Comparison of ENCODE assay signal across 25 cellular contexts in the genomic region with DNA sequence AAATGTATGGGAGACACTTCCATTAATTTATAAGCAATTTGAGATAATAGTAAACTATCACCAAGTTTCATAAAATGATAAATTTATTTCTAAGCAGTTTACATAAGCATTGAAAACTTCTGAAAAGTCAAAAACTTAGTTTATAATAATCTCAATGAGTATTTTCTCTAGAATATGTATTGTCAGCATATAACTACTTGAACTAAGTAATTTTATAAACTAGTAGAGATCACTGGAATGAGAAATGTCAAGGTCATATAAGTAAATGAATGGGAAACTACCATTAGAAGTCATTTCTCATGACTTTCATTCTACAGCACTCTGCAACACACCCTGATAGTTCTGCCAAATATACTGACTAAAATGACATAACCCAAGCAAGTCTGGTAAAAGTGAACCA. TPM values are rescaled to one million over a fixed set of nuclear protein-coding genes. Genes with fewer than 3 reads are reported as not detected.
DNase-seq lines count a peak whose midpoint lies in the region; ATAC-seq, FAIRE-seq and TF ChIP-seq lines count a peak whose summit lies in the region.
"Had no signal": no experiment of that assay in that cellular context is flagged by ENCODE, and none has a peak within 500 bp of the region (broad histone marks: within the 10 kb centered on the region; RNA-seq: fewer than 3 reads in every experiment).

No MANE protein-coding gene starts in this region.

- peak overlapping the region; percentile 93 for H3K4me3 Mint-ChIP-seq in activated T-cell treated with anti-CD3 and anti-CD28 coated beads, Interleukin-2, amount 50 U/mL, for 24 hours
- H3K4me3 Mint-ChIP-seq in activated T-cell treated with anti-CD3 and anti-CD28 coated beads, Interleukin-2, amount 50 U/mL, for 4 hours: no peak overlapping the region
- H3K4me3 Mint-ChIP-seq in nephron progenitor cell: peak overlapping the region; percentile 86
- H3K4me3 Mint-ChIP-seq: immature natural killer cell had no signal

- H3K4me1 Mint-ChIP-seq in activated T-cell treated with anti-CD3 and anti-CD28 coated beads, Interleukin-2, amount 50 U/mL, for 24 hours (ENCODE audit: low read depth): peaks cover 71% of the 10 kb centered on the region
- peaks cover 68% of the 10 kb centered on the region for H3K4me1 Mint-ChIP-seq in activated T-cell treated with anti-CD3 and anti-CD28 coated beads, Interleukin-2, amount 50 U/mL, for 4 hours (ENCODE audit: low read depth)
- peaks cover 55% of the 10 kb centered on the region for H3K4me1 Mint-ChIP-seq in nephron progenitor cell

- H3K27ac ChIP-seq in HUES6 (ENCODE audit: low read depth, low read length) (0 out of 2 replicates have a peak overlapping the region, but pooled peaks have one; percentile 92), testis (no peak overlapping the region)
- H3K27ac ChIP-seq: brain microvascular endothelial cell, right atrium auricular region, vagina had no signal

- no peak for FAIRE-seq in GM12892 (lab: Jason Lieb, UNC)
- no peak for FAIRE-seq in urothelium cell line (lab: Jason Lieb, UNC)
- FAIRE-seq: colon, D721Med, G401.6 had no signal

- TF ChIP-seq CTCF in nephron progenitor cell (IDR thresholded peaks at IDR 0.05) (no peak), testis (IDR thresholded peaks at IDR 0.05) (no peak)

- H3K36me3 Mint-ChIP-seq in activated T-cell treated with anti-CD3 and anti-CD28 coated beads, Interleukin-2, amount 50 U/mL, for 24 hours (ENCODE audit: low read depth): peaks cover 71% of the 10 kb centered on the region
- peaks cover 34% of the 10 kb centered on the region for H3K36me3 Mint-ChIP-seq in activated T-cell treated with anti-CD3 and anti-CD28 coated beads, Interleukin-2, amount 50 U/mL, for 4 hours (ENCODE audit: insufficient read depth)
- peaks cover 53% of the 10 kb centered on the region for H3K36me3 Mint-ChIP-seq in nephron progenitor cell (ENCODE audit: low read depth)

- H3K27me3 ChIP-seq in HUES6 (ENCODE audit: control insufficient read depth, insufficient read depth, low read length) (no peaks in the 10 kb centered on the region), adipocyte (replicated peaks; ENCODE audit: control insufficient read depth, insufficient read depth, low read length) (no peaks in the 10 kb centered on the region), testis (no peaks in the 10 kb centered on the region)
- H3K27me3 ChIP-seq: brain microvascular endothelial cell, right atrium auricular region, vagina had no signal

- intact Hi-C loops in testis (cut with DNase I; ENCODE audit: low total_unique reads): no loop called here

- H3K4me3 ChIP-seq in HUES6 (ENCODE audit: low read depth, low read length) (peak overlapping the region; percentile 73), adipocyte (ENCODE audit: low read length) (peak overlapping the region; percentile 95), testis (no peak overlapping the region)
- H3K4me3 ChIP-seq: right atrium auricular region, vagina had no signal

- no peaks in the 10 kb centered on the region for H3K27me3 Mint-ChIP-seq in activated T-cell treated with anti-CD3 and anti-CD28 coated beads, Interleukin-2, amount 50 U/mL, for 24 hours
- no peaks in the 10 kb centered on the region for H3K27me3 Mint-ChIP-seq in activated T-cell treated with anti-CD3 and anti-CD28 coated beads, Interleukin-2, amount 50 U/mL, for 4 hours (ENCODE audit: low read depth)
- H3K27me3 Mint-ChIP-seq in nephron progenitor cell (ENCODE audit: low read depth, poor library complexity): no peaks in the 10 kb centered on the region

- H3K4me1 ChIP-seq in HUES6 (ENCODE audit: control insufficient read depth, insufficient read depth, low read length) (peaks cover 24% of the 10 kb centered on the region), adipocyte (ENCODE audit: control insufficient read depth, insufficient read depth, low read length) (peaks cover 43% of the 10 kb centered on the region), testis (peaks cover 18% of the 10 kb centered on the region)

- ATAC-seq in activated T-cell treated with anti-CD3 and anti-CD28 coated beads, Interleukin-2, amount 50 U/mL, for 4 hours: no peak
- ATAC-seq: left ventricle myocardium superior had no signal

- peaks cover 49% of the 10 kb centered on the region for H3K36me3 ChIP-seq in HUES6 (ENCODE audit: control insufficient read depth, insufficient read depth, low read length)
- H3K36me3 ChIP-seq in adipocyte (ENCODE audit: control insufficient read depth, insufficient read depth, low read length, severe bottlenecking): peaks cover 35% of the 10 kb centered on the region
- no peaks in the 10 kb centered on the region for H3K36me3 ChIP-seq in testis (ENCODE audit: low read depth, missing control alignments)
- H3K36me3 ChIP-seq: brain microvascular endothelial cell, right atrium auricular region, vagina had no signal

- H3K9me3 Mint-ChIP-seq in activated T-cell treated with anti-CD3 and anti-CD28 coated beads, Interleukin-2, amount 50 U/mL, for 24 hours: no peaks in the 10 kb centered on the region
- no peaks in the 10 kb centered on the region for H3K9me3 Mint-ChIP-seq in activated T-cell treated with anti-CD3 and anti-CD28 coated beads, Interleukin-2, amount 50 U/mL, for 4 hours
- peaks cover 28% of the 10 kb centered on the region for H3K9me3 Mint-ChIP-seq in nephron progenitor cell
- H3K9me3 Mint-ChIP-seq: immature natural killer cell had no signal

- no peak overlapping the region for H3K27ac Mint-ChIP-seq in activated T-cell treated with anti-CD3 and anti-CD28 coated beads, Interleukin-2, amount 50 U/mL, for 24 hours
- H3K27ac Mint-ChIP-seq in nephron progenitor cell: no peak overlapping the region

- H3K9me3 ChIP-seq in HUES6 (ENCODE audit: control insufficient read depth, insufficient read depth, low read depth, low read length) (no peaks in the 10 kb centered on the region; the same call in 1 of the 2 replicates), adipocyte (ENCODE audit: control insufficient read depth, low read length) (no peaks in the 10 kb centered on the region), testis (no peaks in the 10 kb centered on the region)
- H3K9me3 ChIP-seq: right atrium auricular region, vagina had no signal

- TF ChIP-seq POLR2A in GM12892 (IDR thresholded peaks at IDR 0.05; ENCODE audit: low read depth, low read length) (no peak), testis (IDR thresholded peaks at IDR 0.05) (no peak)

- peak overlapping the region; percentile 97 for H3K9ac ChIP-seq in HUES6 (ENCODE audit: low read length)
- no peak overlapping the region for H3K9ac ChIP-seq in adipocyte (ENCODE audit: low read length)

- no peak for DNase-seq in activated T-cell treated with anti-CD3 and anti-CD28 coated beads, Interleukin-2, amount 50 U/mL, for 24 hours
- no peak for DNase-seq in activated T-cell treated with anti-CD3 and anti-CD28 coated beads, Interleukin-2, amount 50 U/mL, for 4 hours
- DNase-seq in adipocyte (ENCODE audit: low read depth) (no peak), nephron progenitor cell (no peak), GM12892 (ENCODE audit: insufficient read length) (no peak), testis (no peak), urothelium cell line (ENCODE audit: low spot score) (no peak)
- DNase-seq: 8988T; activated CD4-positive, CD25-positive, alpha-beta regulatory T cell treated with anti-CD3 and anti-CD28 coated beads, Interleukin-2, amount 50 U/mL, for 72 hours; brain microvascular endothelial cell; head of caudate nucleus; immature natural killer cell; Kasumi-1; left ventricle myocardium superior; NCI-H1105; NCI-H2107; NCI-H510A treated with DMSO at 0.1 percent for 48 hours; nucleus accumbens; stimulated activated CD8-positive, alpha-beta memory T cell treated with anti-CD3 and anti-CD28 coated beads, Interleukin-4, amount 100 ng/mL, for 48 hours had no signal

RNA-seq across cellular contexts. Expression of a gene that starts 3.4 kb away (rescaled TPM):
- total RNA-seq in activated T-cell treated with anti-CD3 and anti-CD28 coated beads, Interleukin-2, amount 50 U/mL, for 4 hours: 100 to 1,000 TPM; 246 to 297 (median 268) TPM
- polyA plus RNA-seq in GM12892 (2012; ENCODE audit: missing spikeins): 256 TPM
- total RNA-seq in testis: 100 to 1,000 TPM; 116 to 123 TPM
- polyA plus RNA-seq in testis (ENCODE audit: insufficient read depth, low read depth, low replicate concordance): 187 TPM

Comparison
In these comparisons a context has a peak if more than half of its experiments do, and no peak if none do; other contexts are left out.
1. H3K4me3 ChIP-seq: peak in HUES6 (single experiment) and adipocyte (single experiment); none in testis (0 of 2).